Comparison of ENCODE assay signal across 1 cellular context in the genomic region with DNA sequence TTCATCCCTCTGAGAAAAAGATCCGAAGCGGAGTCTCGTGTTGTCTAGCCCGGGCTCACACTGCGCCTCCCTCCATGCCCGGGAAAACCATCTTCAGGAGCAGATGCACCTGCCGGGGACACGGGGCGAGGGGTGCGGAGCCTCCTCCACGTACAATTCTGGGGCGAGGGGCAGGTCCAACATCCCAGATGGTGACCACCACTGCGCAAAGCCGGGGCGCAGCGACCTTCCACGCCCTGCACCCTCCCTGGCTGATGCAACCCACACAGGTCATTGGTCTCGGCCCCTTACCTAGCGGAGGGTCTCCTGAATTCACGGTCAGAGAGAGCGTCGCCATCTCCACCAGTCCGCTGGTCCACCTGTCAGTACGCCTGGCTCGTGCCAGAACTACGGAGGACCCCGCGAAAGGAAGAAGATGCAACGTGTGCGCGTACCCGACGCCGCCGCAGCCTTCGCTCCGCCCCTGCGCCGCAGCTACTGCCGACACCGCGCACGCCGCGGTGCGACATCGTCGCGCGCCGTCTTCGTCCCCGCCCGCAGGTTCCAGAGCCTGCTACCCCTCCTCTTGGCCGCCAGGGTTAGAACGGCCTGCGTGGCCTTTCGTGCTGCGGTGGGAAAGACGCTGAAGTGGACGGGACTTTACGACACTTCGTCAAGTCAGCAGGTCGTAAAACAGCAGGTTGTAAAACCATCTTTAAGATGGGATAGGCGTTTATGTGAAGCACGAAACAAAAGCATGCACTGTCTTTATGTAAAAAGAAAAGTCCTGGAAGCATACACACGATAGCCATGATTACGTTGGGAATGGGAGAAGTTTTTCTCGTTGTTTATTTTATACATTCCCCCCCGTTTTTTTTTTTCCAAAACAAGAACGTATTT.
TF ChIP-seq lines count a peak whose summit lies in the region.

EPRS1 (minus strand) TSS at position 454 of the 879 bp plus-strand sequence; CDS start at position 337, 117 bp downstream.

TF ChIP-seq in K562, 482 proteins besides CTCF, POLR2A, EP300 and RAD21 (continued from another document and continues in another):
- TF ChIP-seq, protein P1, sequence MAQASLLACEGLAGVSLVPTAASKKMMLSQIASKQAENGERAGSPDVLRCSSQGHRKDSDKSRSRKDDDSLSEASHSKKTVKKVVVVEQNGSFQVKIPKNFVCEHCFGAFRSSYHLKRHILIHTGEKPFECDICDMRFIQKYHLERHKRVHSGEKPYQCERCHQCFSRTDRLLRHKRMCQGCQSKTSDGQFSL (CRISPR knock-in tag; IDR thresholded peaks at IDR 0.05), result 0 out of 2 replicates have a peak, but pooled peaks have one; percentile 64
- TF ChIP-seq, protein P1 (tag; IDR thresholded peaks at IDR 0.05), result no peak
- TF ChIP-seq ZNF785 (CRISPR knock-in tag; IDR thresholded peaks at IDR 0.05) (no peak), ELK1 (CRISPR knock-in tag; IDR thresholded peaks at IDR 0.05) (no peak), BMI1 (IDR thresholded peaks at IDR 0.05; ENCODE audit: low read length) (no peak), MLLT1 (IDR thresholded peaks at IDR 0.05) (peak in 1 of 2 experiments; percentile 68; a peak in 2 of 4 replicates), DIDO1 (tag; IDR thresholded peaks at IDR 0.05; ENCODE audit: low read depth) (peak; percentile 52; the same call in 1 of the 2 replicates), TRIM24 (IDR thresholded peaks at IDR 0.05) (peak in 1 of 2 experiments; percentile 44; a peak in 1 of 4 replicates), ZNF23 (CRISPR knock-in tag; IDR thresholded peaks at IDR 0.05) (no peak), ZNF174 (CRISPR knock-in tag; IDR thresholded peaks at IDR 0.05) (no peak), SNAPC5 (CRISPR knock-in tag; IDR thresholded peaks at IDR 0.05) (no peak), TCF7L2 (IDR thresholded peaks at IDR 0.05; ENCODE audit: low read depth, low read length) (no peak), CBFB (CRISPR knock-in tag; IDR thresholded peaks at IDR 0.05) (peak; percentile 74; the same call in 1 of the 2 replicates), CTBP1 (IDR thresholded peaks at IDR 0.05; ENCODE audit: borderline replicate concordance) (peak; percentile 99), XRCC4 (IDR thresholded peaks at IDR 0.05; ENCODE audit: extremely low read depth, insufficient read depth, insufficient read length) (no peak), ZNF282 (CRISPR knock-in tag; IDR thresholded peaks at IDR 0.05) (no peak), MAFK (IDR thresholded peaks at IDR 0.05; ENCODE audit: low read length) (peak; percentile 75), NCOA2 (IDR thresholded peaks at IDR 0.05; ENCODE audit: partially characterized antibody in 2 of 2) (no peak), TFAP4 (CRISPR knock-in tag; IDR thresholded peaks at IDR 0.05; ENCODE audit: borderline replicate concordance) (peak; percentile 94), NUFIP1 (IDR thresholded peaks at IDR 0.05; ENCODE audit: partially characterized antibody) (no peak), NFE2L1 (tag; IDR thresholded peaks at IDR 0.05; ENCODE audit: borderline replicate concordance, low read depth) (no peak), RBFOX2 (IDR thresholded peaks at IDR 0.05; ENCODE audit: low read depth, low read length) (peak; percentile 99), ZNF589 (CRISPR knock-in tag; IDR thresholded peaks at IDR 0.05; ENCODE audit: low read depth) (0 out of 2 replicates have a peak, but pooled peaks have one; percentile 43), MTF1 (CRISPR knock-in tag; IDR thresholded peaks at IDR 0.05; ENCODE audit: borderline replicate concordance) (no peak), TCF7 (IDR thresholded peaks at IDR 0.05; ENCODE audit: borderline replicate concordance) (0 out of 2 replicates have a peak, but pooled peaks have one; percentile 41), CXXC5 (CRISPR knock-in tag; IDR thresholded peaks at IDR 0.05) (peak; percentile 99), ZNF197 (CRISPR knock-in tag; IDR thresholded peaks at IDR 0.05; ENCODE audit: low read depth) (no peak; the same call in 1 of the 2 replicates), ZNF77 (CRISPR knock-in tag; IDR thresholded peaks at IDR 0.05) (no peak), MTA1 (IDR thresholded peaks at IDR 0.05; ENCODE audit: borderline replicate concordance) (peak; percentile 97), KDM2B (CRISPR knock-in tag; IDR thresholded peaks at IDR 0.05) (peak; percentile 37; the same call in 1 of the 2 replicates), RBM22 (IDR thresholded peaks at IDR 0.05; ENCODE audit: low read depth, low read length, poor library complexity, severe bottlenecking) (no peak), ZBED1 (IDR thresholded peaks at IDR 0.05) (peak; percentile 76; the same call in 1 of the 2 replicates), ZBTB34 (CRISPR knock-in tag; IDR thresholded peaks at IDR 0.05) (no peak), SIX5 (IDR thresholded peaks at IDR 0.05; ENCODE audit: borderline replicate concordance in 1 of 2, insufficient read depth in 1 of 2, low read depth in 1 of 2, low read length in 2 of 2) (peak in 1 of 2 experiments; percentile 35; a peak in 1 of 4 replicates), GTF2E2 (tag; IDR thresholded peaks at IDR 0.05) (no peak), ZNF444 (CRISPR knock-in tag; IDR thresholded peaks at IDR 0.05) (no peak), CHD1 (IDR thresholded peaks at IDR 0.05; ENCODE audit: low read length) (peak; percentile 35), ZNF140 (CRISPR knock-in tag; IDR thresholded peaks at IDR 0.05) (no peak), ZNF134 (CRISPR knock-in tag; conservative IDR thresholded peaks at IDR 0.05) (no peak), ZNF175 (CRISPR knock-in tag; IDR thresholded peaks at IDR 0.05; ENCODE audit: low read depth) (no peak), ZNF449 (CRISPR knock-in tag; IDR thresholded peaks at IDR 0.05) (no peak), TRIM28 (IDR thresholded peaks at IDR 0.05) (no peak), ZNF184 (CRISPR knock-in tag; IDR thresholded peaks at IDR 0.05) (no peak), ID3 (CRISPR knock-in tag; IDR thresholded peaks at IDR 0.05) (no peak), ID3 (tag; IDR thresholded peaks at IDR 0.05) (peak; percentile 83; the same call in 1 of the 2 replicates), HDAC1 (IDR thresholded peaks at IDR 0.05) (peak in 1 of 2 experiments; percentile 97; a peak in 2 of 4 replicates), IFI16 (CRISPR knock-in tag; IDR thresholded peaks at IDR 0.05) (no peak), SMAD2 (IDR thresholded peaks at IDR 0.05; ENCODE audit: low read depth, low read length) (no peak), HNRNPLL (IDR thresholded peaks at IDR 0.05; ENCODE audit: low read depth, low read length, poor library complexity, severe bottlenecking) (peak; percentile 94), RBBP5 (IDR thresholded peaks at IDR 0.05; ENCODE audit: borderline replicate concordance, insufficient read depth, low read length, poor library complexity, severe bottlenecking) (peak; percentile 99)
- TF ChIP-seq, protein P2, sequence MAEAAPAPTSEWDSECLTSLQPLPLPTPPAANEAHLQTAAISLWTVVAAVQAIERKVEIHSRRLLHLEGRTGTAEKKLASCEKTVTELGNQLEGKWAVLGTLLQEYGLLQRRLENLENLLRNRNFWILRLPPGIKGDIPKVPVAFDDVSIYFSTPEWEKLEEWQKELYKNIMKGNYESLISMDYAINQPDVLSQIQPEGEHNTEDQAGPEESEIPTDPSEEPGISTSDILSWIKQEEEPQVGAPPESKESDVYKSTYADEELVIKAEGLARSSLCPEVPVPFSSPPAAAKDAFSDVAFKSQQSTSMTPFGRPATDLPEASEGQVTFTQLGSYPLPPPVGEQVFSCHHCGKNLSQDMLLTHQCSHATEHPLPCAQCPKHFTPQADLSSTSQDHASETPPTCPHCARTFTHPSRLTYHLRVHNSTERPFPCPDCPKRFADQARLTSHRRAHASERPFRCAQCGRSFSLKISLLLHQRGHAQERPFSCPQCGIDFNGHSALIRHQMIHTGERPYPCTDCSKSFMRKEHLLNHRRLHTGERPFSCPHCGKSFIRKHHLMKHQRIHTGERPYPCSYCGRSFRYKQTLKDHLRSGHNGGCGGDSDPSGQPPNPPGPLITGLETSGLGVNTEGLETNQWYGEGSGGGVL (CRISPR knock-in tag; IDR thresholded peaks at IDR 0.05), result no peak
